In genomic region chr2:43560231-43560547, GRCh38 we compare ENCODE assay signal across 11 cellular contexts.
"Had no signal": no experiment of that assay in that cellular context is flagged by ENCODE, and none has a peak within 500 bp of the region (broad histone marks: within the 10 kb centered on the region; RNA-seq: fewer than 3 reads in every experiment).

No MANE protein-coding gene starts in this region.

- H3K9me3 ChIP-seq: ovary had no signal

- H3K9ac ChIP-seq: neural progenitor cell had no signal

- H3K4me3 Mint-ChIP-seq: activated CD8-positive, alpha-beta T cell treated with anti-CD3 and anti-CD28 coated beads for 36 hours; dendritic cell treated with granulocyte-macrophage colony-stimulating factor and Interleukin-4, amounts not matched to agents 40 ng/mL and 50 ng/mL, for 4 days; neural progenitor cell had no signal

- H3K27ac ChIP-seq: brain microvascular endothelial cell, hepatocyte, neural progenitor cell, ovary had no signal

- H3K4me2 ChIP-seq: hepatocyte, neural progenitor cell had no signal

- H3K4me3 ChIP-seq: hepatocyte, neural progenitor cell, ovary had no signal

- H3K27me3 ChIP-seq: brain microvascular endothelial cell, hepatocyte, neural progenitor cell, ovary had no signal

- H3K4me1 Mint-ChIP-seq: neural progenitor cell had no signal

- H3K27ac Mint-ChIP-seq: dendritic cell treated with granulocyte-macrophage colony-stimulating factor and Interleukin-4, amounts not matched to agents 40 ng/mL and 50 ng/mL, for 4 days; neural progenitor cell had no signal

- H3K9me3 Mint-ChIP-seq: activated CD8-positive, alpha-beta T cell treated with anti-CD3 and anti-CD28 coated beads for 36 hours; dendritic cell treated with granulocyte-macrophage colony-stimulating factor and Interleukin-4, amounts not matched to agents 40 ng/mL and 50 ng/mL, for 4 days; neural progenitor cell; T-helper 2 cell treated with Interferon-gamma antibody and Interleukin-4, amounts not matched to agents 5 μg/mL and 100 μg/mL, for 36 hours had no signal

- DNase-seq: activated CD8-positive, alpha-beta T cell treated with anti-CD3 and anti-CD28 coated beads for 36 hours; activated gamma-delta T cell treated with Interleukin-2 at 50 U/mL for 16 hours; brain microvascular endothelial cell; erythroblast; ovary; stimulated activated CD4-positive, alpha-beta T cell treated with anti-CD3 and anti-CD28 coated beads, Interleukin-4, amount 100 ng/mL, for 1 hour; stimulated activated CD8-positive, alpha-beta memory T cell treated with anti-CD3 and anti-CD28 coated beads, Interleukin-4, amount 100 ng/mL, for 48 hours had no signal

- H3K36me3 ChIP-seq: ovary had no signal

- H2AFZ ChIP-seq: hepatocyte, neural progenitor cell had no signal

- H3K79me2 ChIP-seq: hepatocyte had no signal

- H3K4me1 ChIP-seq: neural progenitor cell had no signal

- H3K27me3 Mint-ChIP-seq: activated CD8-positive, alpha-beta T cell treated with anti-CD3 and anti-CD28 coated beads for 36 hours; dendritic cell treated with granulocyte-macrophage colony-stimulating factor and Interleukin-4, amounts not matched to agents 40 ng/mL and 50 ng/mL, for 4 days had no signal
